8 cellular contexts compared by ENCODE assay signal in genomic region chr11:66418168-66418985, GRCh38. TPM values are rescaled to one million over a fixed set of nuclear protein-coding genes. Genes with fewer than 3 reads are reported as not detected.
A peak's percentile ranks its signal among the peaks of the same experiment; 100 is the strongest.
DNase-seq lines count a peak whose midpoint lies in the region; ATAC-seq, FAIRE-seq and TF ChIP-seq lines count a peak whose summit lies in the region.

No MANE protein-coding gene starts in this region.

- POLR2A ChIA-PET in HepG2 (lab: Yijun Ruan, JAX) = no interaction called here

- peaks cover 28% of the 10 kb centered on the region for H3K27me3 ChIP-seq in GM23338 (ENCODE audit: insufficient read depth)
- H3K27me3 ChIP-seq in colonic mucosa = peaks cover 7% of the 10 kb centered on the region
- peaks cover 0 to 14% of the 10 kb centered on the region in 2 experiments; a peak in 3 of 5 replicates for H3K27me3 ChIP-seq in HepG2 (ENCODE audit: control insufficient read depth in 1 of 2, insufficient read depth in 2 of 2, low read length in 2 of 2)

- CTCF ChIA-PET in HepG2 (lab: Yijun Ruan, JAX; ENCODE audit: low intra/inter-chr PET ratio, low total read pairs) = no interaction called here

- TF ChIP-seq EP300 in HepG2 (IDR thresholded peaks at IDR 0.05; ENCODE audit: low read depth in 2 of 2, low read length in 2 of 2) (no peak), HepG2 (CRISPR knock-in tag; IDR thresholded peaks at IDR 0.05; ENCODE audit: borderline replicate concordance) (no peak)

- no peaks in the 10 kb centered on the region; the same call in 2 of the 3 replicates for H3K36me3 Mint-ChIP-seq in GM23338 (ENCODE audit: low read depth)
- H3K36me3 Mint-ChIP-seq in activated CD4-positive, alpha-beta T cell treated with anti-CD3 and anti-CD28 coated beads, Interleukin-2, amount 10 ng/mL, durations not matched to agents 24 days and 14 days (ENCODE audit: low read depth) = no peaks in the 10 kb centered on the region

- peaks cover 22% of the 10 kb centered on the region for H3F3A ChIP-seq in GM23338 (replicated peaks; ENCODE audit: low read depth)

- no peaks in the 10 kb centered on the region for H3K9me2 ChIP-seq in GM23338 (ENCODE audit: insufficient read depth)

- WGBS in HepG2 (ENCODE audit: low lambda C conversion rate) = 9% methylated on average over 16 of the region's 16 CpGs

- peak overlapping the region; percentile 15; the same call in 1 of the 2 replicates for H3K27ac ChIP-seq in GM23338 (ENCODE audit: low read depth)
- H3K27ac ChIP-seq in colonic mucosa = no peak overlapping the region
- no peak overlapping the region for H3K27ac ChIP-seq in HepG2 (ENCODE audit: extremely low read length, insufficient read depth, low read length)

- DNase-seq in AG08395 (ENCODE audit: low spot score) = peak; percentile 97
- peak; percentile 96 for DNase-seq in GM23338 (ENCODE audit: low spot score)
- DNase-seq in NCI-H510A treated with DMSO at 0.1 percent for 48 hours (lab: John Stamatoyannopoulos, UW) = peak; percentile 57
- DNase-seq in activated CD4-positive, alpha-beta T cell treated with anti-CD3 and anti-CD28 coated beads, Interleukin-2, amount 10 ng/mL, durations not matched to agents 24 days and 14 days = peak; percentile 91
- DNase-seq in colonic mucosa = peak; percentile 55
- DNase-seq in HepG2 (ENCODE audit: low spot score) = peak; percentile 53
- peak; percentile 54 to 78 (median 68) for DNase-seq in stimulated activated CD4-positive, alpha-beta T cell treated with anti-CD3 and anti-CD28 coated beads, TNF-alpha, amount 100 ng/mL, for 48 hours (ENCODE audit: low read depth in 3 of 3)

- H3K79me2 ChIP-seq in GM23338 (replicated peaks; ENCODE audit: insufficient read depth) = no peaks in the 10 kb centered on the region
- H3K79me2 ChIP-seq in HepG2 (ENCODE audit: insufficient read depth, low read length) = no peaks in the 10 kb centered on the region

- in situ Hi-C loops in HepG2 (cut with HindIII; ENCODE audit: extremely low pct_ligation_motif_present, low pct_unique_long_range_greater_than_20kb) = loop anchor here (25.0 kb wide), 1 partner anchor 419 kb away; the partner anchor contains the start of gene RCE1

- no peak for TF ChIP-seq POLR2A in HepG2 (IDR thresholded peaks at IDR 0.05; ENCODE audit: insufficient read depth in 1 of 2, low read depth in 2 of 2, low read length in 2 of 2)

- ATAC-seq in GM23338 = peak; percentile 48
- peak; percentile 77 for ATAC-seq in HepG2
- no peak for ATAC-seq in HG03354 (IDR thresholded peaks at IDR 0.05; ENCODE audit: poor library complexity, severe bottlenecking, unreplicated experiment)

- H3K4me3 Mint-ChIP-seq in GM23338 = peak overlapping the region; percentile 56
- H3K4me3 Mint-ChIP-seq in activated CD4-positive, alpha-beta T cell treated with anti-CD3 and anti-CD28 coated beads, Interleukin-2, amount 10 ng/mL, durations not matched to agents 24 days and 14 days = peak overlapping the region; percentile 69

- H4K20me1 ChIP-seq in GM23338 (replicated peaks; ENCODE audit: insufficient read depth) (peaks cover 6% of the 10 kb centered on the region; the same call in 1 of the 2 replicates), HepG2 (ENCODE audit: insufficient read depth, low read length) (peaks cover 16% of the 10 kb centered on the region; the same call in 1 of the 2 replicates)

- H3K27ac Mint-ChIP-seq in GM23338 = peak overlapping the region; percentile 75
- peak overlapping the region; percentile 38 for H3K27ac Mint-ChIP-seq in activated CD4-positive, alpha-beta T cell treated with anti-CD3 and anti-CD28 coated beads, Interleukin-2, amount 10 ng/mL, durations not matched to agents 24 days and 14 days

- H3K27me3 Mint-ChIP-seq in GM23338 (ENCODE audit: insufficient read depth, low read depth, poor library complexity) = peaks cover 44% of the 10 kb centered on the region
- H3K27me3 Mint-ChIP-seq in activated CD4-positive, alpha-beta T cell treated with anti-CD3 and anti-CD28 coated beads, Interleukin-2, amount 10 ng/mL, durations not matched to agents 24 days and 14 days = peaks cover 22% of the 10 kb centered on the region

- TF ChIP-seq CTCF in GM23338 (conservative IDR thresholded peaks at IDR 0.05; ENCODE audit: low read depth in 2 of 2) (peak; percentile 53 to 68), colonic mucosa (IDR thresholded peaks at IDR 0.05) (no peak), HepG2 (CRISPR knock-in tag; IDR thresholded peaks at IDR 0.05) (0 out of 2 replicates have a peak, but pooled peaks have one; percentile 11)

- peak overlapping the region; percentile 66 for H3K4me2 ChIP-seq in GM23338
- no peak overlapping the region for H3K4me2 ChIP-seq in HepG2 (ENCODE audit: low read depth, low read length)

- peaks cover 51% of the 10 kb centered on the region for H3K4me1 ChIP-seq in GM23338 (ENCODE audit: insufficient read depth)
- H3K4me1 ChIP-seq in colonic mucosa = no peaks in the 10 kb centered on the region
- H3K4me1 ChIP-seq in HepG2 (ENCODE audit: insufficient read depth, low read length) = no peaks in the 10 kb centered on the region

- FAIRE-seq in HepG2 (lab: Jason Lieb, UNC) = no peak

- H3K4me1 Mint-ChIP-seq in GM23338 = peaks cover 57% of the 10 kb centered on the region
- peaks cover 32% of the 10 kb centered on the region for H3K4me1 Mint-ChIP-seq in activated CD4-positive, alpha-beta T cell treated with anti-CD3 and anti-CD28 coated beads, Interleukin-2, amount 10 ng/mL, durations not matched to agents 24 days and 14 days

- no peak overlapping the region for H3K9ac ChIP-seq in colonic mucosa (ENCODE audit: low read depth in 2 of 2, low read length in 2 of 2)
- H3K9ac ChIP-seq in HepG2 (ENCODE audit: insufficient read depth, low read depth, low read length) = no peak overlapping the region

- H3K36me3 ChIP-seq in GM23338 (ENCODE audit: insufficient read depth) (no peaks in the 10 kb centered on the region), colonic mucosa (no peaks in the 10 kb centered on the region), HepG2 (replicated peaks in 1 of 2; ENCODE audit: control insufficient read depth in 1 of 2, insufficient read depth in 2 of 2, low read length in 2 of 2) (no peaks in the 10 kb centered on the region)

- H3K4me3 ChIP-seq in GM23338 (peak overlapping the region; percentile 22; the same call in 1 of the 2 replicates), colonic mucosa (no peak overlapping the region), HepG2 (replicated peaks in 1 of 3; ENCODE audit: insufficient read depth in 1 of 3, low read depth in 2 of 3, low read length in 3 of 3) (no peak overlapping the region)

- no TSS peak for BruUV-seq in HepG2 (replicated peaks; lab: Mats Ljungman, UMichigan)

- no peaks in the 10 kb centered on the region for H3K9me3 ChIP-seq in colonic mucosa
- no peaks in the 10 kb centered on the region for H3K9me3 ChIP-seq in HepG2 (ENCODE audit: low read length)

- TF ChIP-seq RAD21 in HepG2 (CRISPR knock-in tag; IDR thresholded peaks at IDR 0.05) = no peak

- H3K9me3 Mint-ChIP-seq in GM23338 = no peaks in the 10 kb centered on the region; the same call in 1 of the 3 replicates
- peaks cover 6% of the 10 kb centered on the region for H3K9me3 Mint-ChIP-seq in activated CD4-positive, alpha-beta T cell treated with anti-CD3 and anti-CD28 coated beads, Interleukin-2, amount 10 ng/mL, durations not matched to agents 24 days and 14 days

- intact Hi-C loops in activated CD4-positive, alpha-beta T cell treated with anti-CD3 and anti-CD28 coated beads, Interleukin-2, amount 10 ng/mL, durations not matched to agents 24 days and 14 days (cut with micrococcal nuclease) = no loop called here
- intact Hi-C loops in colonic mucosa (cut with DNase I) (no loop called here), HepG2 (cut with micrococcal nuclease; ENCODE audit: unreplicated experiment) (no loop called here)

- H2AFZ ChIP-seq in GM23338 (no peak overlapping the region), HepG2 (ENCODE audit: low read length) (no peak overlapping the region)

RNA-seq across cellular contexts. Expression of gene NPAS4, which starts 2.5 kb away (rescaled TPM):
- total RNA-seq in GM23338 (2014; rRNA removed; shearing (Covaris generic)) = 0.35 and 0.97 TPM in 2 replicates
- 0.66 and 0.71 TPM in 2 replicates for polyA plus RNA-seq in GM23338 (2016; fragmentation: Nextera tagmentation; extraction: Ambion mirVana)
- 0.09 TPM in 1 of 2 replicates, not detected in the other for total RNA-seq in activated CD4-positive, alpha-beta T cell treated with anti-CD3 and anti-CD28 coated beads, Interleukin-2, amount 10 ng/mL, durations not matched to agents 24 days and 14 days
- under 1 TPM; 0.17 to 0.37 TPM for total RNA-seq in colonic mucosa
- total RNA-seq in HepG2 (2016; rRNA removed; fragmentation: Illumina TruSeq; extraction: Trizol) = not detected in 2 replicates
- total RNA-seq in HepG2 (2016; cell fraction: cytosol; rRNA removed; fragmentation: Illumina TruSeq; extraction: Trizol; ENCODE audit: low read depth) = not detected in 2 replicates
- not detected in 2 replicates for total RNA-seq in HepG2 (2016; cell fraction: insoluble cytoplasmic fraction; rRNA removed; fragmentation: Illumina TruSeq; extraction: Trizol)
- total RNA-seq in HepG2 (2016; cell fraction: membrane; rRNA removed; fragmentation: Illumina TruSeq; extraction: Trizol) = not detected in 2 replicates
- total RNA-seq in HepG2 (2016; cell fraction: nucleus; rRNA removed; fragmentation: Illumina TruSeq; extraction: Trizol) = not detected in 2 replicates
- not detected in 2 replicates for polyA plus RNA-seq in HepG2 (2011; rRNA removed)
- not detected in 2 replicates for polyA plus RNA-seq in HepG2 (2011; cell fraction: cytosol; rRNA removed)
- polyA plus RNA-seq in HepG2 (2011; cell fraction: nucleus; rRNA removed) = not detected in 2 replicates
- not detected in 2 replicates for polyA plus RNA-seq in HepG2 (2012)
- polyA plus RNA-seq in HepG2 (2016; cell fraction: cytosol; fragmentation: Illumina TruSeq; extraction: Trizol; ENCODE audit: low read depth) = not detected in 2 replicates
- polyA plus RNA-seq in HepG2 (2016; cell fraction: insoluble cytoplasmic fraction; fragmentation: Illumina TruSeq; extraction: Trizol; ENCODE audit: low read depth) = not detected in 2 replicates
- polyA plus RNA-seq in HepG2 (2016; cell fraction: membrane; fragmentation: Illumina TruSeq; extraction: Trizol; ENCODE audit: low read depth) = not detected in 2 replicates
- not detected in 2 replicates for polyA plus RNA-seq in HepG2 (2016; cell fraction: nucleus; fragmentation: Illumina TruSeq; extraction: Trizol; ENCODE audit: insufficient read depth, low read depth)
- polyA minus RNA-seq in HepG2 (2011; rRNA and poly(A)+ RNA removed; ENCODE audit: low replicate concordance) = 0.51 TPM in 1 of 2 replicates, not detected in the other
- not detected in 2 replicates for polyA minus RNA-seq in HepG2 (2011; cell fraction: cytosol; rRNA and poly(A)+ RNA removed)
- polyA minus RNA-seq in HepG2 (2011; cell fraction: nucleus; rRNA and poly(A)+ RNA removed) = not detected in 2 replicates

RNA-seq across cellular contexts. Expression of gene MRPL11, which starts 20.3 kb away (rescaled TPM):
- 139 and 234 TPM in 2 replicates for total RNA-seq in GM23338 (2014; rRNA removed; shearing (Covaris generic))
- polyA plus RNA-seq in GM23338 (2016; fragmentation: Nextera tagmentation; extraction: Ambion mirVana) (236 and 237 TPM in 2 replicates), HepG2 (2011; rRNA removed) (59.1 and 72.9 TPM in 2 replicates)
- total RNA-seq in activated CD4-positive, alpha-beta T cell treated with anti-CD3 and anti-CD28 coated beads, Interleukin-2, amount 10 ng/mL, durations not matched to agents 24 days and 14 days = 102 TPM in 2 replicates
- total RNA-seq in colonic mucosa (100 to 1,000 TPM in 1 of 2 donors, 10 to 100 TPM in 1; 55.6 to 122 TPM), HepG2 (2016; rRNA removed; fragmentation: Illumina TruSeq; extraction: Trizol) (176 and 220 TPM in 2 replicates)
- 133 and 141 TPM in 2 replicates for total RNA-seq in HepG2 (2016; cell fraction: cytosol; rRNA removed; fragmentation: Illumina TruSeq; extraction: Trizol; ENCODE audit: low read depth)
- total RNA-seq in HepG2 (2016; cell fraction: insoluble cytoplasmic fraction; rRNA removed; fragmentation: Illumina TruSeq; extraction: Trizol) = 177 and 218 TPM in 2 replicates
- total RNA-seq in HepG2 (2016; cell fraction: membrane; rRNA removed; fragmentation: Illumina TruSeq; extraction: Trizol) = 207 and 224 TPM in 2 replicates
- 59.8 and 61.7 TPM in 2 replicates for total RNA-seq in HepG2 (2016; cell fraction: nucleus; rRNA removed; fragmentation: Illumina TruSeq; extraction: Trizol)
- 47.3 and 64.8 TPM in 2 replicates for polyA plus RNA-seq in HepG2 (2011; cell fraction: cytosol; rRNA removed)
- polyA plus RNA-seq in HepG2 (2011; cell fraction: nucleus; rRNA removed) = 29.2 and 31.9 TPM in 2 replicates
- polyA plus RNA-seq in HepG2 (2012) = 61.7 and 65.2 TPM in 2 replicates
- 196 and 219 TPM in 2 replicates for polyA plus RNA-seq in HepG2 (2016; cell fraction: cytosol; fragmentation: Illumina TruSeq; extraction: Trizol; ENCODE audit: low read depth)
- 200 and 221 TPM in 2 replicates for polyA plus RNA-seq in HepG2 (2016; cell fraction: insoluble cytoplasmic fraction; fragmentation: Illumina TruSeq; extraction: Trizol; ENCODE audit: low read depth)
- 191 and 200 TPM in 2 replicates for polyA plus RNA-seq in HepG2 (2016; cell fraction: membrane; fragmentation: Illumina TruSeq; extraction: Trizol; ENCODE audit: low read depth)
- polyA plus RNA-seq in HepG2 (2016; cell fraction: nucleus; fragmentation: Illumina TruSeq; extraction: Trizol; ENCODE audit: insufficient read depth, low read depth) = 108 and 120 TPM in 2 replicates
- 32.6 and 71.9 TPM in 2 replicates for polyA minus RNA-seq in HepG2 (2011; rRNA and poly(A)+ RNA removed; ENCODE audit: low replicate concordance)
- 12.0 and 13.8 TPM in 2 replicates for polyA minus RNA-seq in HepG2 (2011; cell fraction: cytosol; rRNA and poly(A)+ RNA removed)
- 4.4 and 5.2 TPM in 2 replicates for polyA minus RNA-seq in HepG2 (2011; cell fraction: nucleus; rRNA and poly(A)+ RNA removed)

RNA-seq across cellular contexts. Expression of gene SLC29A2, which starts 46.8 kb away (rescaled TPM):
- total RNA-seq in GM23338 (2014; rRNA removed; shearing (Covaris generic)) = 26.3 and 31.1 TPM in 2 replicates
- 26.0 TPM in 2 replicates for polyA plus RNA-seq in GM23338 (2016; fragmentation: Nextera tagmentation; extraction: Ambion mirVana)
- total RNA-seq in activated CD4-positive, alpha-beta T cell treated with anti-CD3 and anti-CD28 coated beads, Interleukin-2, amount 10 ng/mL, durations not matched to agents 24 days and 14 days = 17.4 and 18.9 TPM in 2 replicates
- 10 to 100 TPM; 20.2 to 28.3 TPM for total RNA-seq in colonic mucosa
- 0.49 and 0.66 TPM in 2 replicates for total RNA-seq in HepG2 (2016; rRNA removed; fragmentation: Illumina TruSeq; extraction: Trizol)
- total RNA-seq in HepG2 (2016; cell fraction: cytosol; rRNA removed; fragmentation: Illumina TruSeq; extraction: Trizol; ENCODE audit: low read depth) = 0.09 and 0.30 TPM in 2 replicates
- total RNA-seq in HepG2 (2016; cell fraction: insoluble cytoplasmic fraction; rRNA removed; fragmentation: Illumina TruSeq; extraction: Trizol) = 0.18 and 0.71 TPM in 2 replicates
- total RNA-seq in HepG2 (2016; cell fraction: membrane; rRNA removed; fragmentation: Illumina TruSeq; extraction: Trizol) = 0.31 and 0.41 TPM in 2 replicates
- 0.63 and 0.81 TPM in 2 replicates for total RNA-seq in HepG2 (2016; cell fraction: nucleus; rRNA removed; fragmentation: Illumina TruSeq; extraction: Trizol)
- polyA plus RNA-seq in HepG2 (2011; rRNA removed) = 0.56 and 0.63 TPM in 2 replicates
- polyA plus RNA-seq in HepG2 (2011; cell fraction: cytosol; rRNA removed) = 0.25 and 0.27 TPM in 2 replicates
- 5.0 and 6.0 TPM in 2 replicates for polyA plus RNA-seq in HepG2 (2011; cell fraction: nucleus; rRNA removed)
- polyA plus RNA-seq in HepG2 (2012) = 0.80 and 1.1 TPM in 2 replicates
- polyA plus RNA-seq in HepG2 (2016; cell fraction: cytosol; fragmentation: Illumina TruSeq; extraction: Trizol; ENCODE audit: low read depth) = 0.14 and 0.24 TPM in 2 replicates
- 0.30 and 0.32 TPM in 2 replicates for polyA plus RNA-seq in HepG2 (2016; cell fraction: insoluble cytoplasmic fraction; fragmentation: Illumina TruSeq; extraction: Trizol; ENCODE audit: low read depth)
- 0.43 and 0.56 TPM in 2 replicates for polyA plus RNA-seq in HepG2 (2016; cell fraction: membrane; fragmentation: Illumina TruSeq; extraction: Trizol; ENCODE audit: low read depth)
- polyA plus RNA-seq in HepG2 (2016; cell fraction: nucleus; fragmentation: Illumina TruSeq; extraction: Trizol; ENCODE audit: insufficient read depth, low read depth) = 2.4 TPM in 2 replicates
- 0.28 and 27.8 TPM in 2 replicates for polyA minus RNA-seq in HepG2 (2011; rRNA and poly(A)+ RNA removed; ENCODE audit: low replicate concordance)
- 0.49 and 0.88 TPM in 2 replicates for polyA minus RNA-seq in HepG2 (2011; cell fraction: cytosol; rRNA and poly(A)+ RNA removed)
- 0.25 and 0.64 TPM in 2 replicates for polyA minus RNA-seq in HepG2 (2011; cell fraction: nucleus; rRNA and poly(A)+ RNA removed)

RNA-seq across cellular contexts. Expression of gene PELI3, which starts 48.3 kb away (rescaled TPM):
- total RNA-seq in GM23338 (2014; rRNA removed; shearing (Covaris generic)) = 8.5 and 9.1 TPM in 2 replicates
- polyA plus RNA-seq in GM23338 (2016; fragmentation: Nextera tagmentation; extraction: Ambion mirVana) = 2.2 and 2.8 TPM in 2 replicates
- total RNA-seq in activated CD4-positive, alpha-beta T cell treated with anti-CD3 and anti-CD28 coated beads, Interleukin-2, amount 10 ng/mL, durations not matched to agents 24 days and 14 days = 16.1 and 18.3 TPM in 2 replicates
- total RNA-seq in colonic mucosa = 1 to 10 TPM; 3.8 to 3.9 TPM
- 2.5 and 4.0 TPM in 2 replicates for total RNA-seq in HepG2 (2016; rRNA removed; fragmentation: Illumina TruSeq; extraction: Trizol)
- 2.7 and 2.8 TPM in 2 replicates for total RNA-seq in HepG2 (2016; cell fraction: cytosol; rRNA removed; fragmentation: Illumina TruSeq; extraction: Trizol; ENCODE audit: low read depth)
- total RNA-seq in HepG2 (2016; cell fraction: insoluble cytoplasmic fraction; rRNA removed; fragmentation: Illumina TruSeq; extraction: Trizol) = 3.3 and 4.6 TPM in 2 replicates
- 4.9 and 6.2 TPM in 2 replicates for total RNA-seq in HepG2 (2016; cell fraction: membrane; rRNA removed; fragmentation: Illumina TruSeq; extraction: Trizol)
- 2.9 and 3.8 TPM in 2 replicates for total RNA-seq in HepG2 (2016; cell fraction: nucleus; rRNA removed; fragmentation: Illumina TruSeq; extraction: Trizol)
- 2.0 and 3.1 TPM in 2 replicates for polyA plus RNA-seq in HepG2 (2011; rRNA removed)
- 2.1 and 2.8 TPM in 2 replicates for polyA plus RNA-seq in HepG2 (2011; cell fraction: cytosol; rRNA removed)
- 6.4 and 6.9 TPM in 2 replicates for polyA plus RNA-seq in HepG2 (2011; cell fraction: nucleus; rRNA removed)
- 2.3 and 2.5 TPM in 2 replicates for polyA plus RNA-seq in HepG2 (2012)
- 2.3 and 2.8 TPM in 2 replicates for polyA plus RNA-seq in HepG2 (2016; cell fraction: cytosol; fragmentation: Illumina TruSeq; extraction: Trizol; ENCODE audit: low read depth)
- polyA plus RNA-seq in HepG2 (2016; cell fraction: insoluble cytoplasmic fraction; fragmentation: Illumina TruSeq; extraction: Trizol; ENCODE audit: low read depth) = 2.7 and 3.9 TPM in 2 replicates
- 4.7 and 4.9 TPM in 2 replicates for polyA plus RNA-seq in HepG2 (2016; cell fraction: membrane; fragmentation: Illumina TruSeq; extraction: Trizol; ENCODE audit: low read depth)
- 3.0 and 4.4 TPM in 2 replicates for polyA plus RNA-seq in HepG2 (2016; cell fraction: nucleus; fragmentation: Illumina TruSeq; extraction: Trizol; ENCODE audit: insufficient read depth, low read depth)
- polyA minus RNA-seq in HepG2 (2011; rRNA and poly(A)+ RNA removed; ENCODE audit: low replicate concordance) = 7.5 and 11.8 TPM in 2 replicates
- 1.6 and 2.0 TPM in 2 replicates for polyA minus RNA-seq in HepG2 (2011; cell fraction: cytosol; rRNA and poly(A)+ RNA removed)
- 6.6 and 8.0 TPM in 2 replicates for polyA minus RNA-seq in HepG2 (2011; cell fraction: nucleus; rRNA and poly(A)+ RNA removed)

Comparison
In these comparisons a context has a peak if more than half of its experiments do, and no peak if none do; other contexts are left out.
1. RNA of gene SLC29A2, which starts 46.8 kb away (total RNA-seq): 26.3 to 31.1 TPM in GM23338, 20.2 to 28.3 TPM in colonic mucosa and 17.4 to 18.9 TPM in activated CD4-positive, alpha-beta T cell treated with anti-CD3 and anti-CD28 coated beads, Interleukin-2, amount 10 ng/mL, durations not matched to agents 24 days and 14 days; 0.09 to 0.81 TPM in HepG2; every median in the first group is over 10 times any median in the second.
2. Peak in every context shown above with its lines, with median percentiles within 50 percentile points of each other: DNase-seq.